In genomic region chr10:13016886-13017285, GRCh38 we compare ENCODE assay signal across 14 cellular contexts. TPM values are rescaled to one million over a fixed set of nuclear protein-coding genes. Genes with fewer than 3 reads are reported as not detected.
DNase-seq lines count a peak whose midpoint lies in the region; ATAC-seq and TF ChIP-seq lines count a peak whose summit lies in the region.
"Had no signal": no experiment of that assay in that cellular context is flagged by ENCODE, and none has a peak within 500 bp of the region (broad histone marks: within the 10 kb centered on the region; RNA-seq: fewer than 3 reads in every experiment).

No MANE protein-coding gene starts in this region.

- in situ Hi-C loops in brain microvascular endothelial cell (cut with HindIII; ENCODE audit: low pct_ligation_motif_present, low sequenced_read_pairs) (no loop called here), ACHN (cut with HindIII; ENCODE audit: low pct_ligation_motif_present, low pct_unique_long_range_greater_than_20kb, low sequenced_read_pairs) (no loop called here)

- H3K4me3 ChIP-seq in brain microvascular endothelial cell (ENCODE audit: low read depth, low read length) (no peak overlapping the region), esophagus muscularis mucosa (no peak overlapping the region), neuron (ENCODE audit: low read length) (no peak overlapping the region), BE2C (ENCODE audit: low read depth, low read length) (no peak overlapping the region)
- H3K4me3 ChIP-seq: A549, BLaER1, GM23248 had no signal

- POLR2A ChIA-PET in GM10248 (lab: Yijun Ruan, JAX) = no interaction called here

- no peak for TF ChIP-seq EP300 in esophagus muscularis mucosa (IDR thresholded peaks at IDR 0.05)

- CTCF ChIA-PET in GM10248 (lab: Yijun Ruan, JAX) = no interaction called here

- intact Hi-C loops in esophagus muscularis mucosa (cut with DNase I) = no loop called here
- intact Hi-C loops in natural killer cell (cut with micrococcal nuclease) = no loop called here

- DNase-seq in brain microvascular endothelial cell = peak; percentile 40
- peak; percentile 88 for DNase-seq in esophagus muscularis mucosa (ENCODE audit: extremely low spot score)
- no peak for DNase-seq in GM10248 (ENCODE audit: extremely low spot score)
- DNase-seq in BE2C = no peak
- DNase-seq in natural killer cell = no peak
- no peak for DNase-seq in ACHN
- DNase-seq: Calu3; CD8-positive, alpha-beta memory T cell; DMS79; GM23248 had no signal

- peaks cover 7 to 8% of the 10 kb centered on the region in 2 donors for H3K27me3 Mint-ChIP-seq in natural killer cell (ENCODE audit: low read depth in 2 of 2)

- H3K27ac Mint-ChIP-seq in natural killer cell = no peak overlapping the region
- H3K27ac Mint-ChIP-seq: CD8-positive, alpha-beta memory T cell had no signal

- peak overlapping the region; percentile 9 for H2AFZ ChIP-seq in neuron (ENCODE audit: low read depth, low read length)
- H2AFZ ChIP-seq: GM23248 had no signal

- WGBS in esophagus muscularis mucosa = 87% methylated on average over 10 of the region's 10 CpGs

- no peaks in the 10 kb centered on the region for H3K36me3 Mint-ChIP-seq in natural killer cell
- H3K36me3 Mint-ChIP-seq: CD8-positive, alpha-beta memory T cell had no signal

- H3K4me3 Mint-ChIP-seq in natural killer cell = no peak overlapping the region
- H3K4me3 Mint-ChIP-seq: CD8-positive, alpha-beta memory T cell had no signal

- H3K9me3 Mint-ChIP-seq in natural killer cell = no peaks in the 10 kb centered on the region

- peaks cover 0 to 15% (median 6%) of the 10 kb centered on the region in 4 donors for H3K9me3 ChIP-seq in esophagus muscularis mucosa
- H3K9me3 ChIP-seq in neuron (ENCODE audit: low read length) = no peaks in the 10 kb centered on the region
- H3K9me3 ChIP-seq in BE2C = no peaks in the 10 kb centered on the region

- no peaks in the 10 kb centered on the region for H3K4me1 Mint-ChIP-seq in natural killer cell

- TF ChIP-seq CTCF in brain microvascular endothelial cell (IDR thresholded peaks at IDR 0.05; ENCODE audit: low read depth, low read length, missing control alignments) = no peak
- no peak for TF ChIP-seq CTCF in esophagus muscularis mucosa (IDR thresholded peaks at IDR 0.05)
- TF ChIP-seq CTCF in GM10248 (IDR thresholded peaks at IDR 0.05; ENCODE audit: control extremely low read depth, extremely low read depth, low read depth, missing control alignments) = no peak
- TF ChIP-seq CTCF in BE2C (IDR thresholded peaks at IDR 0.05; ENCODE audit: low read depth, low read length) = no peak
- TF ChIP-seq CTCF in natural killer cell (IDR thresholded peaks at IDR 0.05) = no peak

- H3K4me1 ChIP-seq in esophagus muscularis mucosa (no peaks in the 10 kb centered on the region), neuron (ENCODE audit: insufficient read depth, low read length) (peaks cover 10% of the 10 kb centered on the region), BE2C (no peaks in the 10 kb centered on the region)
- H3K4me1 ChIP-seq: A549, BLaER1 had no signal

- no peak for TF ChIP-seq POLR2A in esophagus muscularis mucosa (IDR thresholded peaks at IDR 0.05; ENCODE audit: low read depth)

- H3K27me3 ChIP-seq in brain microvascular endothelial cell (replicated peaks) (no peaks in the 10 kb centered on the region), esophagus muscularis mucosa (no peaks in the 10 kb centered on the region), neuron (ENCODE audit: insufficient read depth, low read length) (no peaks in the 10 kb centered on the region), BE2C (0 out of 2 replicates have a peak, but pooled peaks cover 3% of the 10 kb centered on the region)
- H3K27me3 ChIP-seq: BLaER1 had no signal

- H3K36me3 ChIP-seq in brain microvascular endothelial cell (replicated peaks) (no peaks in the 10 kb centered on the region), esophagus muscularis mucosa (no peaks in the 10 kb centered on the region), neuron (ENCODE audit: insufficient read depth, low read length) (no peaks in the 10 kb centered on the region), BE2C (no peaks in the 10 kb centered on the region)
- H3K36me3 ChIP-seq: BLaER1 had no signal

- ATAC-seq in natural killer cell = no peak
- ATAC-seq: A549 had no signal

- H3K27ac ChIP-seq in brain microvascular endothelial cell (peak overlapping the region; percentile 76), esophagus muscularis mucosa (replicated peaks in 1 of 4) (no peak overlapping the region)
- H3K27ac ChIP-seq: A549, BLaER1, GM23248 had no signal

RNA-seq across cellular contexts. Expression of gene CCDC3, which starts 15.4 kb away (rescaled TPM):
- total RNA-seq in esophagus muscularis mucosa (10 to 100 TPM; 23.7 to 79.1 (median 44.3) TPM), natural killer cell (under 1 TPM; 0.21 to 0.23 (median 0.23) TPM)
- 0.14 TPM for polyA plus RNA-seq in BE2C (2012; ENCODE audit: insufficient read depth, insufficient read length, low read depth)
- total RNA-seq: Calu3; CD8-positive, alpha-beta memory T cell; G401; GM23248 had no signal
- polyA plus RNA-seq: CD8-positive, alpha-beta memory T cell; GM23248 had no signal

Comparison
In these comparisons a context has a peak if more than half of its experiments do, and no peak if none do; other contexts are left out.
1. DNase-seq: peak in brain microvascular endothelial cell (single experiment) and esophagus muscularis mucosa (single experiment); none in GM10248 (single experiment), BE2C (single experiment), natural killer cell (single experiment) and ACHN (single experiment).
2. RNA of gene CCDC3, which starts 15.4 kb away (total RNA-seq): 23.7 to 79.1 TPM in esophagus muscularis mucosa; 0.21 to 0.23 TPM in natural killer cell; every median in the first group is over 10 times any median in the second.